9 cellular contexts compared by ENCODE assay signal in the genomic region with DNA sequence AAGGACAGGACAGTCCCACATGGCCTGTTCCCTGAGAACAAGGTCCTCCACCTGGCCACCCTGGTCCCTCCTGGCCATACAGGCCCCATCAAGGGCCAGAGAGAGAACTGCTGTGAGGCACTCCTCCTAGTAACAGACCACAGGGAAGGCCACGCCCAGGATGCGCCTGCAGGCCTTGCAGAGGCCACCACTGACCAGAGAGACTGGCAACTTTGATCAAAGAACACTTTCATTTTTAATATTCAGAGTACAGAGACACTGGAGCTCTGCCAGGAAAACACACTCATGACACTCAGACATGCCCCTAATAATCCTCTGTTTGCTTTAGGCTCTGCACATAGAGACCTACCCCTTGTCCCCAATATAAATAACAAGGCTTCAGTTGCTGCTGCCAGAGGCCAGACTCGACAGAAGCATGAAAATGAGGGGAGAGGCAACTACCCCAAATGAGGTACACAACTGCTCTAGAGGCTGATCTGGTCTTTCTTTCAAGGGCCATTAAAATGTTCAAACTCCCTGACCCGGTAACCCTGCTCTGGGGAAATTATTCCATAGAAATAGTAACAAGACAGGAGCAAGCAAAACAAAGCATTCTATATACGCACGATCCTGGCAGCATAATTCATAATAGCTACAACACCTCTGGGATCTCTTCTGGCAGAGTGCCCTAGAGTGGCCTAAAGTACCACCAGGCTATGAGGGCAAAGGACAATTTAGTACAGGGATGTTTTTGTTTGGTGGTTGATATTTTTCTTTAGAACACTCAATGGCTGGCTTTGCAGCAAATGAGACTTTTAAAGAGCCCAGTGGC. TPM values are rescaled to one million over a fixed set of nuclear protein-coding genes. Genes with fewer than 3 reads are reported as not detected.
DNase-seq lines count a peak whose midpoint lies in the region; ATAC-seq and TF ChIP-seq lines count a peak whose summit lies in the region.
"Had no signal": no experiment of that assay in that cellular context is flagged by ENCODE, and none has a peak within 500 bp of the region (broad histone marks: within the 10 kb centered on the region; RNA-seq: fewer than 3 reads in every experiment).

No MANE protein-coding gene starts in this region.

- WGBS in spleen, 5 donors, result 33 to 43% (median 36%) methylated on average over 6 of the region's 6 CpGs

- ATAC-seq in left cardiac atrium (no peak), HG02623 (IDR thresholded peaks at IDR 0.05; ENCODE audit: unreplicated experiment) (no peak), HG03280 (IDR thresholded peaks at IDR 0.05; ENCODE audit: unreplicated experiment) (no peak)

- H3K27ac Mint-ChIP-seq in activated T-helper 1 cell treated with anti-CD3 and anti-CD28 coated beads, Interleukin-12 subunit alpha, Interleukin-12 subunit beta, Interleukin-2, Interleukin-4 antibody, amounts not matched to agents 30 ng/mL and 10 ng/mL and 1 ng/mL, durations not matched to agents 14 hours and 24 hours and 36 hours, result peak overlapping the region; percentile 85

- no peaks in the 10 kb centered on the region for H3K27me3 Mint-ChIP-seq in activated T-helper 1 cell treated with anti-CD3 and anti-CD28 coated beads, Interleukin-12 subunit alpha, Interleukin-12 subunit beta, Interleukin-2, Interleukin-4 antibody, amounts not matched to agents 30 ng/mL and 10 ng/mL and 1 ng/mL, durations not matched to agents 14 hours and 24 hours and 36 hours (ENCODE audit: insufficient read depth)

- H3K27me3 ChIP-seq in spleen (replicated peaks in 1 of 7), result no peaks in the 10 kb centered on the region

- peaks cover 67% of the 10 kb centered on the region for H3K4me1 Mint-ChIP-seq in activated T-helper 1 cell treated with anti-CD3 and anti-CD28 coated beads, Interleukin-12 subunit alpha, Interleukin-12 subunit beta, Interleukin-2, Interleukin-4 antibody, amounts not matched to agents 30 ng/mL and 10 ng/mL and 1 ng/mL, durations not matched to agents 14 hours and 24 hours and 36 hours (ENCODE audit: low read depth)

- DNase-seq in A172 (ENCODE audit: low spot score) (peak; percentile 57), HT-29 (ENCODE audit: low spot score) (peak; percentile 63), left cardiac atrium (peak; percentile 67), spleen (peak; percentile 94), SKM-1 (lab: John Stamatoyannopoulos, UW; ENCODE audit: unreplicated experiment) (no peak)
- no peak for DNase-seq in activated T-helper 1 cell treated with anti-CD3 and anti-CD28 coated beads, Interleukin-12 subunit alpha, Interleukin-12 subunit beta, Interleukin-2, Interleukin-4 antibody, amounts not matched to agents 30 ng/mL and 10 ng/mL and 1 ng/mL, durations not matched to agents 14 hours and 24 hours and 36 hours (ENCODE audit: low spot score)

- H3K36me3 ChIP-seq in spleen, result peaks cover 0 to 38% (median 6%) of the 10 kb centered on the region in 6 donors

- peaks cover 84 to 100% (median 100%) of the 10 kb centered on the region in 6 donors for H3K4me1 ChIP-seq in spleen

- intact Hi-C loops in activated T-helper 1 cell treated with anti-CD3 and anti-CD28 coated beads, Interleukin-12 subunit alpha, Interleukin-12 subunit beta, Interleukin-2, Interleukin-4 antibody, amounts not matched to agents 30 ng/mL and 10 ng/mL and 1 ng/mL, durations not matched to agents 14 hours and 24 hours and 36 hours (cut with micrococcal nuclease), result loop anchor here (2.0 kb wide), 1 partner anchor 17 kb away; no protein-coding TSS in a partner anchor
- intact Hi-C loops in left cardiac atrium (cut with DNase I), result no loop called here
- intact Hi-C loops in spleen (cut with DNase I; ENCODE audit: low total_unique reads), result no loop called here

- peak overlapping the region in 1 of 8 donors; percentile 24 for H3K4me3 ChIP-seq in spleen

- TF ChIP-seq POLR2A in spleen (IDR thresholded peaks at IDR 0.05), result no peak

- peak overlapping the region; percentile 25 for H3K4me3 Mint-ChIP-seq in activated T-helper 1 cell treated with anti-CD3 and anti-CD28 coated beads, Interleukin-12 subunit alpha, Interleukin-12 subunit beta, Interleukin-2, Interleukin-4 antibody, amounts not matched to agents 30 ng/mL and 10 ng/mL and 1 ng/mL, durations not matched to agents 14 hours and 24 hours and 36 hours

- peaks cover 32% of the 10 kb centered on the region for H3K36me3 Mint-ChIP-seq in activated T-helper 1 cell treated with anti-CD3 and anti-CD28 coated beads, Interleukin-12 subunit alpha, Interleukin-12 subunit beta, Interleukin-2, Interleukin-4 antibody, amounts not matched to agents 30 ng/mL and 10 ng/mL and 1 ng/mL, durations not matched to agents 14 hours and 24 hours and 36 hours (ENCODE audit: low read depth)

- peak in 2 of 11 experiments; percentile 9 to 25 for TF ChIP-seq CTCF in spleen (IDR thresholded peaks at IDR 0.05 in 8 of 11, conservative IDR thresholded peaks at IDR 0.05 in 3 of 11)

- peak overlapping the region; percentile 63 to 89 (median 84) for H3K27ac ChIP-seq in spleen

- peaks cover 7% of the 10 kb centered on the region for H3K9me3 Mint-ChIP-seq in activated T-helper 1 cell treated with anti-CD3 and anti-CD28 coated beads, Interleukin-12 subunit alpha, Interleukin-12 subunit beta, Interleukin-2, Interleukin-4 antibody, amounts not matched to agents 30 ng/mL and 10 ng/mL and 1 ng/mL, durations not matched to agents 14 hours and 24 hours and 36 hours

- peaks cover 0 to 9% (median 0%) of the 10 kb centered on the region in 8 donors for H3K9me3 ChIP-seq in spleen

RNA-seq across cellular contexts. Expression of a gene that starts 44.7 kb away (rescaled TPM):
- total RNA-seq in A172 (2014; rRNA removed; shearing (Covaris generic)), result 21.1 and 32.5 TPM in 2 replicates
- total RNA-seq in HT-29 (2014; rRNA removed; shearing (Covaris generic)), result 38.2 and 39.4 TPM in 2 replicates
- 68.7 and 69.1 TPM in 2 replicates for total RNA-seq in activated T-helper 1 cell treated with anti-CD3 and anti-CD28 coated beads, Interleukin-12 subunit alpha, Interleukin-12 subunit beta, Interleukin-2, Interleukin-4 antibody, amounts not matched to agents 30 ng/mL and 10 ng/mL and 1 ng/mL, durations not matched to agents 14 hours and 24 hours and 36 hours
- 10 to 100 TPM; 24.2 to 38.4 TPM for total RNA-seq in left cardiac atrium
- total RNA-seq in spleen, result 10 to 100 TPM; 36.5 to 71.4 (median 54.7) TPM
- 100 to 1,000 TPM in 2 of 3 donors, 10 to 100 TPM in 1; 93.5 to 124 (median 105) TPM for polyA plus RNA-seq in spleen

RNA-seq across cellular contexts. Expression of a gene that starts 47.6 kb away (rescaled TPM):
- 10.9 and 13.9 TPM in 2 replicates for total RNA-seq in A172 (2014; rRNA removed; shearing (Covaris generic))
- total RNA-seq in HT-29 (2014; rRNA removed; shearing (Covaris generic)), result 154 and 168 TPM in 2 replicates
- 118 and 119 TPM in 2 replicates for total RNA-seq in activated T-helper 1 cell treated with anti-CD3 and anti-CD28 coated beads, Interleukin-12 subunit alpha, Interleukin-12 subunit beta, Interleukin-2, Interleukin-4 antibody, amounts not matched to agents 30 ng/mL and 10 ng/mL and 1 ng/mL, durations not matched to agents 14 hours and 24 hours and 36 hours
- total RNA-seq in left cardiac atrium (10 to 100 TPM; 17.1 to 23.9 TPM), spleen (100 to 1,000 TPM; 101 to 271 (median 162) TPM)
- polyA plus RNA-seq in spleen, result 100 to 1,000 TPM in 2 of 3 donors, 10 to 100 TPM in 1; 44.0 to 126 (median 119) TPM

RNA-seq across cellular contexts. Expression of a gene that starts 54.3 kb away (rescaled TPM):
- total RNA-seq in A172 (2014; rRNA removed; shearing (Covaris generic)), result 2.8 and 4.9 TPM in 2 replicates
- total RNA-seq in HT-29 (2014; rRNA removed; shearing (Covaris generic)), result not detected in 2 replicates
- not detected in 2 replicates for total RNA-seq in activated T-helper 1 cell treated with anti-CD3 and anti-CD28 coated beads, Interleukin-12 subunit alpha, Interleukin-12 subunit beta, Interleukin-2, Interleukin-4 antibody, amounts not matched to agents 30 ng/mL and 10 ng/mL and 1 ng/mL, durations not matched to agents 14 hours and 24 hours and 36 hours
- 10 to 100 TPM in 1 of 2 donors, 1 to 10 TPM in 1; 5.4 to 10.0 TPM for total RNA-seq in left cardiac atrium
- 10 to 100 TPM in 6 of 7 donors, 1 to 10 TPM in 1; 5.1 to 38.7 (median 21.9) TPM for total RNA-seq in spleen
- polyA plus RNA-seq in spleen, result 100 to 1,000 TPM in 1 of 3 donors, 10 to 100 TPM in 2; 61.8 to 190 (median 67.1) TPM
- total RNA-seq: activated CD8-positive, alpha-beta memory T cell treated with anti-CD3 and anti-CD28 coated beads for 36 hours had no signal

Comparison
In these comparisons a context has a peak if more than half of its experiments do, and no peak if none do; other contexts are left out.
1. DNase-seq: peak in A172 (single experiment), HT-29 (single experiment), left cardiac atrium (single experiment) and spleen (single experiment); none in activated T-helper 1 cell treated with anti-CD3 and anti-CD28 coated beads, Interleukin-12 subunit alpha, Interleukin-12 subunit beta, Interleukin-2, Interleukin-4 antibody, amounts not matched to agents 30 ng/mL and 10 ng/mL and 1 ng/mL, durations not matched to agents 14 hours and 24 hours and 36 hours (single experiment) and SKM-1 (single experiment).